Comparison of ENCODE assay signal across 19 cellular contexts in genomic region chr13:79904581-79904980, GRCh38.
A peak's percentile ranks its signal among the peaks of the same experiment; 100 is the strongest.
DNase-seq lines count a peak whose midpoint lies in the region.
"Had no signal": no experiment of that assay in that cellular context is flagged by ENCODE, and none has a peak within 500 bp of the region (broad histone marks: within the 10 kb centered on the region; RNA-seq: fewer than 3 reads in every experiment).

No MANE protein-coding gene starts in this region.

- H3K36me3 ChIP-seq in SJCRH30 = no peaks in the 10 kb centered on the region
- H3K36me3 ChIP-seq in neuronal stem cell (replicated peaks in 1 of 2; ENCODE audit: control insufficient read depth in 2 of 2, insufficient read depth in 2 of 2, low read length in 2 of 2) = no peaks in the 10 kb centered on the region

- no peak overlapping the region for H3K4me2 ChIP-seq in neuronal stem cell (ENCODE audit: insufficient read depth, low read length, poor library complexity, severe bottlenecking)

- no peaks in the 10 kb centered on the region for H3K79me1 ChIP-seq in neuronal stem cell (ENCODE audit: low read depth, low read length)

- H3K27ac ChIP-seq in SJCRH30 (peak overlapping the region; percentile 48), neuronal stem cell (replicated peaks; ENCODE audit: low read length) (no peak overlapping the region)
- H3K27ac ChIP-seq: 22Rv1 had no signal

- peak overlapping the region; percentile 54 for H2AFZ ChIP-seq in neuronal stem cell (ENCODE audit: low read length)

- no peak overlapping the region for H3K23ac ChIP-seq in neuronal stem cell (ENCODE audit: low read depth, low read length, poor library complexity)

- H3K4me1 ChIP-seq in SJCRH30 (peaks cover 33% of the 10 kb centered on the region), neuronal stem cell (ENCODE audit: control insufficient read depth in 2 of 2, insufficient read depth in 1 of 2, low read depth in 1 of 2, low read length in 2 of 2) (peaks cover 0 to 6% of the 10 kb centered on the region in 2 donors)

- H2BK120ac ChIP-seq in neuronal stem cell (ENCODE audit: low read depth, low read length) = no peak overlapping the region

- H3K27me3 ChIP-seq in SJCRH30 (no peaks in the 10 kb centered on the region), neuronal stem cell (ENCODE audit: control insufficient read depth in 3 of 3, insufficient read depth in 3 of 3, low read depth in 1 of 3, low read length in 3 of 3) (no peaks in the 10 kb centered on the region)

- no peaks in the 10 kb centered on the region for H3K9me3 ChIP-seq in SJCRH30 (replicated peaks)
- peaks cover 0 to 2% of the 10 kb centered on the region in 2 donors for H3K9me3 ChIP-seq in neuronal stem cell (replicated peaks in 1 of 2; ENCODE audit: control insufficient read depth in 2 of 2, insufficient read depth in 1 of 2, low read depth in 1 of 2, low read length in 2 of 2)

- DNase-seq in ACHN (peak; percentile 55), SJCRH30 (peak in 1 of 2 experiments; percentile 42), glomerular visceral epithelial cell (ENCODE audit: extremely low spot score) (peak; percentile 35), neuronal stem cell (ENCODE audit: low spot score) (no peak), iPS-NIHi11 (ENCODE audit: low spot score) (no peak), medulla oblongata (ENCODE audit: extremely low spot score) (no peak), occipital lobe (lab: John Stamatoyannopoulos, UW) (no peak), NCI-H1694 (lab: John Stamatoyannopoulos, UW) (no peak)
- DNase-seq: CD4-positive, CD25-positive, alpha-beta regulatory T cell; COR-L47; DMS 273 treated with DMSO at 0.1 percent for 48 hours; GDM1; NCI-H1092 treated with DMSO at 0.1 percent for 48 hours; NCI-H146; NCI-H2081 treated with DMSO at 0.1 percent for 48 hours; NK-92 treated with Interleukin-12 subunit alpha and Interleukin-12 subunit beta, amount 100 ng/mL, for 24 hours; OCI-M1; SHP77 treated with DMSO at 0.1 percent for 48 hours had no signal

- H2BK15ac ChIP-seq in neuronal stem cell (ENCODE audit: low read length) = no peak overlapping the region

- H3K4ac ChIP-seq in neuronal stem cell (ENCODE audit: low read length) = no peak overlapping the region

- no peak overlapping the region for H4K8ac ChIP-seq in neuronal stem cell (ENCODE audit: low read depth, low read length)

- no CpG with 5 or more reads among the region's 1 CpG for WGBS in neuronal stem cell (ENCODE audit: extremely low coverage in 2 of 2, insufficient read length in 2 of 2, insufficient replicate concordance in 1 of 2), 2 donors

- H3K4me3 ChIP-seq in SJCRH30 (no peak overlapping the region), neuronal stem cell (ENCODE audit: low read length in 2 of 2) (no peak overlapping the region)

- in situ Hi-C loops in ACHN (cut with HindIII; ENCODE audit: low pct_ligation_motif_present, low pct_unique_long_range_greater_than_20kb, low sequenced_read_pairs) = no loop called here

- H3K18ac ChIP-seq in neuronal stem cell (ENCODE audit: low read length) = no peak overlapping the region

- no peak overlapping the region for H3K14ac ChIP-seq in neuronal stem cell (ENCODE audit: low read length)

- no peak overlapping the region for H2AK5ac ChIP-seq in neuronal stem cell (ENCODE audit: low read depth, low read length)

- no peak overlapping the region for H3K9ac ChIP-seq in neuronal stem cell (ENCODE audit: low read depth, low read length, poor library complexity)

- H2BK5ac ChIP-seq in neuronal stem cell (ENCODE audit: low read length) = no peak overlapping the region

- no peak overlapping the region for H2BK12ac ChIP-seq in neuronal stem cell (ENCODE audit: low read length)

- H4K91ac ChIP-seq in neuronal stem cell (ENCODE audit: low read depth, low read length, poor library complexity) = no peak overlapping the region

Comparison
In these comparisons a context has a peak if more than half of its experiments do, and no peak if none do; other contexts are left out.
1. DNase-seq: peak in ACHN (single experiment) and glomerular visceral epithelial cell (single experiment); none in neuronal stem cell (single experiment), iPS-NIHi11 (single experiment), medulla oblongata (single experiment), occipital lobe (single experiment) and NCI-H1694 (single experiment).